Comparison of ENCODE assay signal across 1 cellular context in the genomic region with DNA sequence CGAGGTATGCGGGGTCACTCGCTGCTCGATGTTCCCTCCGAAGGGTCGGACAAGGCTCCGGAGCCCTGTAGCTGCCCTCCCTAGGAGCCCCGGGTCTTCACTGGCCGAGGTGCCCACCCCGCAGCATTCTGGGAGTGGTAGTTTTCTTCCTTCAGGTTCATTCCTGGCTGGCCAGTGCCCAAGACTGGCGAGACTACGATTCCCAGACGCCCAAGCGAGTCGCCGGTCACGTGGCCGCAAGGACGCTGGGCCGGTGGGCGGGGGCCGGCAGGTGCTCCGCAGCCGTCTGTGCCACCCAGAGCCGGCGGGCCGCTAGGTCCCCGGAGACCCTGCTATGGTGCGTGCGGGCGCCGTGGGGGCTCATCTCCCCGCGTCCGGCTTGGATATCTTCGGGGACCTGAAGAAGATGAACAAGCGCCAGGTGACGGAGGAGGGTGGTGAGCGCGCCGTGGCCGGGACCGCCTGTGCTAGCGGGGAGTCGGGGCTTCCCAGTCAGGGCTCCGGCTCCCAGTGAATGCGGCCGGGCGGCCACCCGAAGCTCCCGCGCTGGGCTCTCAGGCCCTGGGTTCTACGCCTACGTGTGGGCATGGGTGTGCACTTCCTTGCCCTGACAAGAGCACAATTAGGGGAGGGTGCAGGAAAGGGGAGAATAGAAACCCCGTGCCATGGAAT.
TF ChIP-seq lines count a peak whose summit lies in the region.

A gene (plus strand): TSS at position 270 of the 672 bp plus-strand sequence. CDS start 65 bp downstream, at position 335.

TF ChIP-seq in K562, 482 proteins besides CTCF, POLR2A, EP300 and RAD21 (continued from another document and continues in another):
- TF ChIP-seq, protein P1, sequence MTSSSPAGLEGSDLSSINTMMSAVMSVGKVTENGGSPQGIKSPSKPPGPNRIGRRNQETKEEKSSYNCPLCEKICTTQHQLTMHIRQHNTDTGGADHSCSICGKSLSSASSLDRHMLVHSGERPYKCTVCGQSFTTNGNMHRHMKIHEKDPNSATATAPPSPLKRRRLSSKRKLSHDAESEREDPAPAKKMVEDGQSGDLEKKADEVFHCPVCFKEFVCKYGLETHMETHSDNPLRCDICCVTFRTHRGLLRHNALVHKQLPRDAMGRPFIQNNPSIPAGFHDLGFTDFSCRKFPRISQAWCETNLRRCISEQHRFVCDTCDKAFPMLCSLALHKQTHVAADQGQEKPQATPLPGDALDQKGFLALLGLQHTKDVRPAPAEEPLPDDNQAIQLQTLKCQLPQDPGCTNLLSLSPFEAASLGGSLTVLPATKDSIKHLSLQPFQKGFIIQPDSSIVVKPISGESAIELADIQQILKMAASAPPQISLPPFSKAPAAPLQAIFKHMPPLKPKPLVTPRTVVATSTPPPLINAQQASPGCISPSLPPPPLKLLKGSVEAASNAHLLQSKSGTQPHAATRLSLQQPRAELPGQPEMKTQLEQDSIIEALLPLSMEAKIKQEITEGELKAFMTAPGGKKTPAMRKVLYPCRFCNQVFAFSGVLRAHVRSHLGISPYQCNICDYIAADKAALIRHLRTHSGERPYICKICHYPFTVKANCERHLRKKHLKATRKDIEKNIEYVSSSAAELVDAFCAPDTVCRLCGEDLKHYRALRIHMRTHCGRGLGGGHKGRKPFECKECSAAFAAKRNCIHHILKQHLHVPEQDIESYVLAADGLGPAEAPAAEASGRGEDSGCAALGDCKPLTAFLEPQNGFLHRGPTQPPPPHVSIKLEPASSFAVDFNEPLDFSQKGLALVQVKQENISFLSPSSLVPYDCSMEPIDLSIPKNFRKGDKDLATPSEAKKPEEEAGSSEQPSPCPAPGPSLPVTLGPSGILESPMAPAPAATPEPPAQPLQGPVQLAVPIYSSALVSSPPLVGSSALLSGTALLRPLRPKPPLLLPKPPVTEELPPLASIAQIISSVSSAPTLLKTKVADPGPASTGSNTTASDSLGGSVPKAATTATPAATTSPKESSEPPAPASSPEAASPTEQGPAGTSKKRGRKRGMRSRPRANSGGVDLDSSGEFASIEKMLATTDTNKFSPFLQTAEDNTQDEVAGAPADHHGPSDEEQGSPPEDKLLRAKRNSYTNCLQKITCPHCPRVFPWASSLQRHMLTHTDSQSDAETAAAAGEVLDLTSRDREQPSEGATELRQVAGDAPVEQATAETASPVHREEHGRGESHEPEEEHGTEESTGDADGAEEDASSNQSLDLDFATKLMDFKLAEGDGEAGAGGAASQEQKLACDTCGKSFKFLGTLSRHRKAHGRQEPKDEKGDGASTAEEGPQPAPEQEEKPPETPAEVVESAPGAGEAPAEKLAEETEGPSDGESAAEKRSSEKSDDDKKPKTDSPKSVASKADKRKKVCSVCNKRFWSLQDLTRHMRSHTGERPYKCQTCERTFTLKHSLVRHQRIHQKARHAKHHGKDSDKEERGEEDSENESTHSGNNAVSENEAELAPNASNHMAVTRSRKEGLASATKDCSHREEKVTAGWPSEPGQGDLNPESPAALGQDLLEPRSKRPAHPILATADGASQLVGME (CRISPR knock-in tag; IDR thresholded peaks at IDR 0.05), result no peak
- TF ChIP-seq, protein P2, sequence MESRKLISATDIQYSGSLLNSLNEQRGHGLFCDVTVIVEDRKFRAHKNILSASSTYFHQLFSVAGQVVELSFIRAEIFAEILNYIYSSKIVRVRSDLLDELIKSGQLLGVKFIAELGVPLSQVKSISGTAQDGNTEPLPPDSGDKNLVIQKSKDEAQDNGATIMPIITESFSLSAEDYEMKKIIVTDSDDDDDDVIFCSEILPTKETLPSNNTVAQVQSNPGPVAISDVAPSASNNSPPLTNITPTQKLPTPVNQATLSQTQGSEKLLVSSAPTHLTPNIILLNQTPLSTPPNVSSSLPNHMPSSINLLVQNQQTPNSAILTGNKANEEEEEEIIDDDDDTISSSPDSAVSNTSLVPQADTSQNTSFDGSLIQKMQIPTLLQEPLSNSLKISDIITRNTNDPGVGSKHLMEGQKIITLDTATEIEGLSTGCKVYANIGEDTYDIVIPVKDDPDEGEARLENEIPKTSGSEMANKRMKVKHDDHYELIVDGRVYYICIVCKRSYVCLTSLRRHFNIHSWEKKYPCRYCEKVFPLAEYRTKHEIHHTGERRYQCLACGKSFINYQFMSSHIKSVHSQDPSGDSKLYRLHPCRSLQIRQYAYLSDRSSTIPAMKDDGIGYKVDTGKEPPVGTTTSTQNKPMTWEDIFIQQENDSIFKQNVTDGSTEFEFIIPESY (CRISPR knock-in tag; IDR thresholded peaks at IDR 0.05), result no peak
- TF ChIP-seq MCM5 (IDR thresholded peaks at IDR 0.05; ENCODE audit: low read depth) (no peak), HDAC3 (IDR thresholded peaks at IDR 0.05; ENCODE audit: borderline replicate concordance, partially characterized antibody) (no peak), RFX7 (CRISPR knock-in tag; IDR thresholded peaks at IDR 0.05) (no peak), MCM7 (IDR thresholded peaks at IDR 0.05) (no peak), ZFP1 (CRISPR knock-in tag; IDR thresholded peaks at IDR 0.05) (no peak), ZNF143 (CRISPR knock-in tag; IDR thresholded peaks at IDR 0.05) (peak; percentile 97), CREM (IDR thresholded peaks at IDR 0.05; ENCODE audit: low read depth) (peak; percentile 73), TSC22D4 (tag; IDR thresholded peaks at IDR 0.05) (no peak), SMAD2 (IDR thresholded peaks at IDR 0.05; ENCODE audit: low read depth, low read length) (no peak), POLR2H (tag; IDR thresholded peaks at IDR 0.05; ENCODE audit: low read depth) (no peak), RHOXF2B (CRISPR knock-in tag; conservative IDR thresholded peaks at IDR 0.05) (no peak), ZNF311 (CRISPR knock-in tag; IDR thresholded peaks at IDR 0.05) (no peak), FIP1L1 (IDR thresholded peaks at IDR 0.05; ENCODE audit: low read depth, low read length, poor library complexity, severe bottlenecking) (peak; percentile 39), ZSCAN32 (CRISPR knock-in tag; IDR thresholded peaks at IDR 0.05) (no peak), ZBTB1 (CRISPR knock-in tag; IDR thresholded peaks at IDR 0.05; ENCODE audit: borderline replicate concordance, low read depth) (no peak), KDM4B (IDR thresholded peaks at IDR 0.05; ENCODE audit: borderline replicate concordance in 2 of 2, low read depth in 1 of 2) (no peak)
- TF ChIP-seq, protein P3, sequence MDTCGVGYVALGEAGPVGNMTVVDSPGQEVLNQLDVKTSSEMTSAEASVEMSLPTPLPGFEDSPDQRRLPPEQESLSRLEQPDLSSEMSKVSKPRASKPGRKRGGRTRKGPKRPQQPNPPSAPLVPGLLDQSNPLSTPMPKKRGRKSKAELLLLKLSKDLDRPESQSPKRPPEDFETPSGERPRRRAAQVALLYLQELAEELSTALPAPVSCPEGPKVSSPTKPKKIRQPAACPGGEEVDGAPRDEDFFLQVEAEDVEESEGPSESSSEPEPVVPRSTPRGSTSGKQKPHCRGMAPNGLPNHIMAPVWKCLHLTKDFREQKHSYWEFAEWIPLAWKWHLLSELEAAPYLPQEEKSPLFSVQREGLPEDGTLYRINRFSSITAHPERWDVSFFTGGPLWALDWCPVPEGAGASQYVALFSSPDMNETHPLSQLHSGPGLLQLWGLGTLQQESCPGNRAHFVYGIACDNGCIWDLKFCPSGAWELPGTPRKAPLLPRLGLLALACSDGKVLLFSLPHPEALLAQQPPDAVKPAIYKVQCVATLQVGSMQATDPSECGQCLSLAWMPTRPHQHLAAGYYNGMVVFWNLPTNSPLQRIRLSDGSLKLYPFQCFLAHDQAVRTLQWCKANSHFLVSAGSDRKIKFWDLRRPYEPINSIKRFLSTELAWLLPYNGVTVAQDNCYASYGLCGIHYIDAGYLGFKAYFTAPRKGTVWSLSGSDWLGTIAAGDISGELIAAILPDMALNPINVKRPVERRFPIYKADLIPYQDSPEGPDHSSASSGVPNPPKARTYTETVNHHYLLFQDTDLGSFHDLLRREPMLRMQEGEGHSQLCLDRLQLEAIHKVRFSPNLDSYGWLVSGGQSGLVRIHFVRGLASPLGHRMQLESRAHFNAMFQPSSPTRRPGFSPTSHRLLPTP (IDR thresholded peaks at IDR 0.05; ENCODE audit: borderline replicate concordance, extremely low read depth, insufficient read length), result no peak
- TF ChIP-seq, protein P4, sequence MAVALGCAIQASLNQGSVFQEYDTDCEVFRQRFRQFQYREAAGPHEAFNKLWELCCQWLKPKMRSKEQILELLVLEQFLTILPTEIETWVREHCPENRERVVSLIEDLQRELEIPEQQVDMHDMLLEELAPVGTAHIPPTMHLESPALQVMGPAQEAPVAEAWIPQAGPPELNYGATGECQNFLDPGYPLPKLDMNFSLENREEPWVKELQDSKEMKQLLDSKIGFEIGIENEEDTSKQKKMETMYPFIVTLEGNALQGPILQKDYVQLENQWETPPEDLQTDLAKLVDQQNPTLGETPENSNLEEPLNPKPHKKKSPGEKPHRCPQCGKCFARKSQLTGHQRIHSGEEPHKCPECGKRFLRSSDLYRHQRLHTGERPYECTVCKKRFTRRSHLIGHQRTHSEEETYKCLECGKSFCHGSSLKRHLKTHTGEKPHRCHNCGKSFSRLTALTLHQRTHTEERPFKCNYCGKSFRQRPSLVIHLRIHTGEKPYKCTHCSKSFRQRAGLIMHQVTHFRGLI (CRISPR knock-in tag; IDR thresholded peaks at IDR 0.05), result no peak
- TF ChIP-seq, protein P5, sequence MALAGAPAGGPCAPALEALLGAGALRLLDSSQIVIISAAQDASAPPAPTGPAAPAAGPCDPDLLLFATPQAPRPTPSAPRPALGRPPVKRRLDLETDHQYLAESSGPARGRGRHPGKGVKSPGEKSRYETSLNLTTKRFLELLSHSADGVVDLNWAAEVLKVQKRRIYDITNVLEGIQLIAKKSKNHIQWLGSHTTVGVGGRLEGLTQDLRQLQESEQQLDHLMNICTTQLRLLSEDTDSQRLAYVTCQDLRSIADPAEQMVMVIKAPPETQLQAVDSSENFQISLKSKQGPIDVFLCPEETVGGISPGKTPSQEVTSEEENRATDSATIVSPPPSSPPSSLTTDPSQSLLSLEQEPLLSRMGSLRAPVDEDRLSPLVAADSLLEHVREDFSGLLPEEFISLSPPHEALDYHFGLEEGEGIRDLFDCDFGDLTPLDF (CRISPR knock-in tag; IDR thresholded peaks at IDR 0.05), result no peak
- TF ChIP-seq, protein P6, sequence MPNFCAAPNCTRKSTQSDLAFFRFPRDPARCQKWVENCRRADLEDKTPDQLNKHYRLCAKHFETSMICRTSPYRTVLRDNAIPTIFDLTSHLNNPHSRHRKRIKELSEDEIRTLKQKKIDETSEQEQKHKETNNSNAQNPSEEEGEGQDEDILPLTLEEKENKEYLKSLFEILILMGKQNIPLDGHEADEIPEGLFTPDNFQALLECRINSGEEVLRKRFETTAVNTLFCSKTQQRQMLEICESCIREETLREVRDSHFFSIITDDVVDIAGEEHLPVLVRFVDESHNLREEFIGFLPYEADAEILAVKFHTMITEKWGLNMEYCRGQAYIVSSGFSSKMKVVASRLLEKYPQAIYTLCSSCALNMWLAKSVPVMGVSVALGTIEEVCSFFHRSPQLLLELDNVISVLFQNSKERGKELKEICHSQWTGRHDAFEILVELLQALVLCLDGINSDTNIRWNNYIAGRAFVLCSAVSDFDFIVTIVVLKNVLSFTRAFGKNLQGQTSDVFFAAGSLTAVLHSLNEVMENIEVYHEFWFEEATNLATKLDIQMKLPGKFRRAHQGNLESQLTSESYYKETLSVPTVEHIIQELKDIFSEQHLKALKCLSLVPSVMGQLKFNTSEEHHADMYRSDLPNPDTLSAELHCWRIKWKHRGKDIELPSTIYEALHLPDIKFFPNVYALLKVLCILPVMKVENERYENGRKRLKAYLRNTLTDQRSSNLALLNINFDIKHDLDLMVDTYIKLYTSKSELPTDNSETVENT (CRISPR knock-in tag; IDR thresholded peaks at IDR 0.05), result no peak
- TF ChIP-seq, protein P7, sequence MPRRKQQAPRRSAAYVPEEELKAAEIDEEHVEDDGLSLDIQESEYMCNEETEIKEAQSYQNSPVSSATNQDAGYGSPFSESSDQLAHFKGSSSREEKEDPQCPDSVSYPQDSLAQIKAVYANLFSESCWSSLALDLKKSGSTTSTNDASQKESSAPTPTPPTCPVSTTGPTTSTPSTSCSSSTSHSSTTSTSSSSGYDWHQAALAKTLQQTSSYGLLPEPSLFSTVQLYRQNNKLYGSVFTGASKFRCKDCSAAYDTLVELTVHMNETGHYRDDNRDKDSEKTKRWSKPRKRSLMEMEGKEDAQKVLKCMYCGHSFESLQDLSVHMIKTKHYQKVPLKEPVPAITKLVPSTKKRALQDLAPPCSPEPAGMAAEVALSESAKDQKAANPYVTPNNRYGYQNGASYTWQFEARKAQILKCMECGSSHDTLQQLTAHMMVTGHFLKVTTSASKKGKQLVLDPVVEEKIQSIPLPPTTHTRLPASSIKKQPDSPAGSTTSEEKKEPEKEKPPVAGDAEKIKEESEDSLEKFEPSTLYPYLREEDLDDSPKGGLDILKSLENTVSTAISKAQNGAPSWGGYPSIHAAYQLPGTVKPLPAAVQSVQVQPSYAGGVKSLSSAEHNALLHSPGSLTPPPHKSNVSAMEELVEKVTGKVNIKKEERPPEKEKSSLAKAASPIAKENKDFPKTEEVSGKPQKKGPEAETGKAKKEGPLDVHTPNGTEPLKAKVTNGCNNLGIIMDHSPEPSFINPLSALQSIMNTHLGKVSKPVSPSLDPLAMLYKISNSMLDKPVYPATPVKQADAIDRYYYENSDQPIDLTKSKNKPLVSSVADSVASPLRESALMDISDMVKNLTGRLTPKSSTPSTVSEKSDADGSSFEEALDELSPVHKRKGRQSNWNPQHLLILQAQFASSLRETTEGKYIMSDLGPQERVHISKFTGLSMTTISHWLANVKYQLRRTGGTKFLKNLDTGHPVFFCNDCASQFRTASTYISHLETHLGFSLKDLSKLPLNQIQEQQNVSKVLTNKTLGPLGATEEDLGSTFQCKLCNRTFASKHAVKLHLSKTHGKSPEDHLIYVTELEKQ (CRISPR knock-in tag; IDR thresholded peaks at IDR 0.05), result no peak
- TF ChIP-seq, protein P8, sequence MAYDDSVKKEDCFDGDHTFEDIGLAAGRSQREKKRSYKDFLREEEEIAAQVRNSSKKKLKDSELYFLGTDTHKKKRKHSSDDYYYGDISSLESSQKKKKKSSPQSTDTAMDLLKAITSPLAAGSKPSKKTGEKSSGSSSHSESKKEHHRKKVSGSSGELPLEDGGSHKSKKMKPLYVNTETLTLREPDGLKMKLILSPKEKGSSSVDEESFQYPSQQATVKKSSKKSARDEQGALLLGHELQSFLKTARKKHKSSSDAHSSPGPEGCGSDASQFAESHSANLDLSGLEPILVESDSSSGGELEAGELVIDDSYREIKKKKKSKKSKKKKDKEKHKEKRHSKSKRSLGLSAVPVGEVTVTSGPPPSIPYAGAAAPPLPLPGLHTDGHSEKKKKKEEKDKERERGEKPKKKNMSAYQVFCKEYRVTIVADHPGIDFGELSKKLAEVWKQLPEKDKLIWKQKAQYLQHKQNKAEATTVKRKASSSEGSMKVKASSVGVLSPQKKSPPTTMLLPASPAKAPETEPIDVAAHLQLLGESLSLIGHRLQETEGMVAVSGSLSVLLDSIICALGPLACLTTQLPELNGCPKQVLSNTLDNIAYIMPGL (CRISPR knock-in tag; IDR thresholded peaks at IDR 0.05), result no peak
- TF ChIP-seq, protein P9, sequence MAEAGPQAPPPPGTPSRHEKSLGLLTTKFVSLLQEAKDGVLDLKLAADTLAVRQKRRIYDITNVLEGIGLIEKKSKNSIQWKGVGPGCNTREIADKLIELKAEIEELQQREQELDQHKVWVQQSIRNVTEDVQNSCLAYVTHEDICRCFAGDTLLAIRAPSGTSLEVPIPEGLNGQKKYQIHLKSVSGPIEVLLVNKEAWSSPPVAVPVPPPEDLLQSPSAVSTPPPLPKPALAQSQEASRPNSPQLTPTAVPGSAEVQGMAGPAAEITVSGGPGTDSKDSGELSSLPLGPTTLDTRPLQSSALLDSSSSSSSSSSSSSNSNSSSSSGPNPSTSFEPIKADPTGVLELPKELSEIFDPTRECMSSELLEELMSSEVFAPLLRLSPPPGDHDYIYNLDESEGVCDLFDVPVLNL (CRISPR knock-in tag; IDR thresholded peaks at IDR 0.05; ENCODE audit: low read depth), result no peak
